ENCODE assay signal across 8 cellular contexts in the genomic region with DNA sequence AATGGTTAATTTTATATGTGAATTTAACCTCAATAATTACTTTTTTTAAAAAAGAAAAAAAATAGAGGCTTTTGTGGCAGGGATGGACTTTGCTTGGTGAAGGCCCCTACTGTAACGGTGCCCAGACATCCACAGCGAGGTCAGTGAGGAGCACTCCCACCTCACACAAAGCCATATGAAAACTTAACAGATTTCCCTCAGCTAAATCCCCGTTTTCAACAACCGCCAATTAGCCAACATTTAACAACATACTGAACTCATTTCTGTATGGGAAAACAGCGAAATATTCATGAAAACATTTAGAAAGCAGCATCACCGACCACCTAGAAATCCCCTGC. TPM values are rescaled to one million over a fixed set of nuclear protein-coding genes. Genes with fewer than 3 reads are reported as not detected.
DNase-seq lines count a peak whose midpoint lies in the region; ATAC-seq and TF ChIP-seq lines count a peak whose summit lies in the region.

No MANE protein-coding gene starts in this region.

- no peaks in the 10 kb centered on the region for H3K36me3 ChIP-seq in BE2C
- H3K36me3 ChIP-seq in mucosa of rectum (ENCODE audit: control insufficient read depth in 2 of 2, insufficient read depth in 2 of 2, low read length in 2 of 2): peaks cover 0 to 2% of the 10 kb centered on the region in 2 donors

- H3K4me1 ChIP-seq in BE2C (no peaks in the 10 kb centered on the region), mucosa of rectum (ENCODE audit: control insufficient read depth in 2 of 2, insufficient read depth in 2 of 2, low read length in 2 of 2) (peaks cover 10 to 15% of the 10 kb centered on the region in 2 donors)

- H3K4me3 ChIP-seq in BE2C (ENCODE audit: low read depth, low read length) (peak overlapping the region; percentile 90), mucosa of rectum (ENCODE audit: low read length in 2 of 2) (peak overlapping the region; percentile 92 to 96)

- peak overlapping the region; percentile 97 to 99 for H3K9ac ChIP-seq in mucosa of rectum (ENCODE audit: low read depth in 1 of 2, low read length in 2 of 2)

- H3K27me3 ChIP-seq in BE2C (no peaks in the 10 kb centered on the region), mucosa of rectum (ENCODE audit: control insufficient read depth in 2 of 2, insufficient read depth in 2 of 2, low read length in 2 of 2) (no peaks in the 10 kb centered on the region)

- TF ChIP-seq CTCF in BE2C (IDR thresholded peaks at IDR 0.05; ENCODE audit: low read depth, low read length): no peak

- ATAC-seq in GM19455 (IDR thresholded peaks at IDR 0.05; ENCODE audit: unreplicated experiment) (peak; percentile 25), HG03558 (IDR thresholded peaks at IDR 0.05; ENCODE audit: extremely low read depth, unreplicated experiment) (peak; percentile 1)

- H3K9me3 ChIP-seq in BE2C (no peaks in the 10 kb centered on the region), mucosa of rectum (ENCODE audit: control insufficient read depth in 2 of 2, low read length in 2 of 2) (no peaks in the 10 kb centered on the region)

- peak overlapping the region; percentile 97 for H3K27ac ChIP-seq in caudate nucleus (ENCODE audit: low read depth, low read length)
- H3K27ac ChIP-seq in mucosa of rectum (ENCODE audit: low read depth in 2 of 2, low read length in 2 of 2): peak overlapping the region; percentile 88 to 93

- DNase-seq in BE2C (no peak), caudate nucleus (lab: John Stamatoyannopoulos, UW) (peak in 2 of 61 donors; percentile 7 to 37), dermis blood vessel endothelial cell (no peak), posterior vena cava (ENCODE audit: low spot score) (no peak), NCI-H226 (no peak)

- intact Hi-C loops in posterior vena cava (cut with DNase I): no loop called here

RNA-seq across cellular contexts. Expression of a gene that starts 0.6 kb away (rescaled TPM):
- polyA plus RNA-seq in BE2C (2012; ENCODE audit: insufficient read depth, insufficient read length, low read depth): 254 TPM
- total RNA-seq in dermis blood vessel endothelial cell (210 and 259 TPM in 2 replicates), posterior vena cava (100 to 1,000 TPM; 100 to 101 TPM)
